Comparison of ENCODE assay signal across 25 cellular contexts in the genomic region with DNA sequence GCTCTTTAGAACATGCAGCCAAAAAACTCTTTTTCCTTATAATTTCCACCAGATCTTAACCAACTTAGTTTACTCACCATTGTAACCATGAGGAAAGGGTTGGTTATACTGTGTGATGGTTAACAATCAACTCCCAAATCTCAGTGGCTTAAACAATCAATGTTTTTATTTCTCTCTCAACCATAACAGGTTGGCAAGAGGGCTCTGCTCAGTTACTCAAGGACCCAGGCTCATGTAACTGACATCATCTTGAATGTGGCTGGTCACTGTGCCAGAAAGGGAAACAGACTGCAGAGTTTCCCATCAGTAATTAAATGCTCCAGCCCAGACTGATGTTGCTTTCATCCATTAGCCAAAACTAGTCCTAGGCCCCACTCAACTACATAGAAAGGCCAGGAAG.
DNase-seq lines count a peak whose midpoint lies in the region; ATAC-seq, FAIRE-seq and TF ChIP-seq lines count a peak whose summit lies in the region.
"Had no signal": no experiment of that assay in that cellular context is flagged by ENCODE, and none has a peak within 500 bp of the region (broad histone marks: within the 10 kb centered on the region; RNA-seq: fewer than 3 reads in every experiment).

No MANE protein-coding gene starts in this region.

- no peaks in the 10 kb centered on the region for H3K27me3 ChIP-seq in pancreas

- no peaks in the 10 kb centered on the region for H3K9me3 Mint-ChIP-seq in nephron progenitor cell
- H3K9me3 Mint-ChIP-seq: neural crest cell had no signal

- H3K4me1 Mint-ChIP-seq in nephron progenitor cell = no peaks in the 10 kb centered on the region

- no peaks in the 10 kb centered on the region for H3K4me1 ChIP-seq in pancreas

- H3K4me3 Mint-ChIP-seq in nephron progenitor cell = no peak overlapping the region
- H3K4me3 Mint-ChIP-seq: neural crest cell had no signal

- H3K27ac ChIP-seq in angular gyrus (ENCODE audit: low read depth, low read length) = peak overlapping the region; percentile 14
- no peak overlapping the region for H3K27ac ChIP-seq in pancreas
- H3K27ac ChIP-seq: A549, coronary artery, VCaP had no signal

- peaks cover 81% of the 10 kb centered on the region for H3K36me3 Mint-ChIP-seq in nephron progenitor cell (ENCODE audit: low read depth)

- peaks cover 0 to 23% (median 0%) of the 10 kb centered on the region in 3 donors for H3K36me3 ChIP-seq in pancreas

- intact Hi-C loops in pancreas (cut with DNase I) = no loop called here

- peak in 3 of 4 donors; percentile 30 to 42 (median 34) for ATAC-seq in pancreas
- ATAC-seq: A549, esophagus mucosa, left cardiac atrium, PC-3, Right ventricle myocardium inferior had no signal

- H3K27me3 Mint-ChIP-seq in nephron progenitor cell (ENCODE audit: low read depth, poor library complexity) = no peaks in the 10 kb centered on the region

- H3K4me3 ChIP-seq in pancreas = no peak overlapping the region
- H3K4me3 ChIP-seq: A549, coronary artery had no signal

- no peak for FAIRE-seq in pancreas (lab: Jason Lieb, UNC)
- FAIRE-seq: A549, H54 had no signal

- DNase-seq in AG09319 (ENCODE audit: extremely low read depth, low read depth) (peak; percentile 85), fibroblast of peridontal ligament (ENCODE audit: extremely low read depth) (peak; percentile 96), pancreas (no peak), NCI-H226 (no peak), nephron progenitor cell (no peak), inferior parietal cortex (ENCODE audit: extremely low spot score) (no peak), SIG-M5 treated with dmso at 0.1 percent for 504 hours (lab: John Stamatoyannopoulos, UW; ENCODE audit: unreplicated experiment) (no peak)
- DNase-seq: activated CD4-positive, alpha-beta T cell treated with anti-CD3 and anti-CD28 coated beads for 48 hours; activated T-cell treated with anti-CD3 and anti-CD28 coated beads, Interleukin-2, amount 50 U/mL, for 1 hour; glutamatergic neuron; left cardiac atrium; NCI-H510A treated with DMSO at 0.1 percent for 48 hours; NK-92 treated with Interleukin-12 subunit alpha and Interleukin-12 subunit beta, amount 100 ng/mL, for 24 hours; PC-3; posterior cingulate gyrus; stimulated activated naive CD4-positive, alpha-beta T cell treated with Interleukin-2 at 50 U/mL for 16 hours; T-helper 9 cell had no signal

- no peaks in the 10 kb centered on the region for H3K9me3 ChIP-seq in pancreas
- H3K9me3 ChIP-seq: A549 had no signal

- no peak overlapping the region for H3K27ac Mint-ChIP-seq in nephron progenitor cell

- TF ChIP-seq CTCF in AG09319 (IDR thresholded peaks at IDR 0.05; ENCODE audit: low read depth, low read length) (no peak), pancreas (IDR thresholded peaks at IDR 0.05) (no peak), nephron progenitor cell (IDR thresholded peaks at IDR 0.05) (no peak)

Comparison
In these comparisons a context has a peak if more than half of its experiments do, and no peak if none do; other contexts are left out.
1. DNase-seq: peak in AG09319 (single experiment) and fibroblast of peridontal ligament (single experiment); none in pancreas (0 of 6), NCI-H226 (single experiment), nephron progenitor cell (single experiment), inferior parietal cortex (single experiment) and SIG-M5 treated with dmso at 0.1 percent for 504 hours (single experiment).